ENCODE assay signal across 7 cellular contexts in the genomic region with DNA sequence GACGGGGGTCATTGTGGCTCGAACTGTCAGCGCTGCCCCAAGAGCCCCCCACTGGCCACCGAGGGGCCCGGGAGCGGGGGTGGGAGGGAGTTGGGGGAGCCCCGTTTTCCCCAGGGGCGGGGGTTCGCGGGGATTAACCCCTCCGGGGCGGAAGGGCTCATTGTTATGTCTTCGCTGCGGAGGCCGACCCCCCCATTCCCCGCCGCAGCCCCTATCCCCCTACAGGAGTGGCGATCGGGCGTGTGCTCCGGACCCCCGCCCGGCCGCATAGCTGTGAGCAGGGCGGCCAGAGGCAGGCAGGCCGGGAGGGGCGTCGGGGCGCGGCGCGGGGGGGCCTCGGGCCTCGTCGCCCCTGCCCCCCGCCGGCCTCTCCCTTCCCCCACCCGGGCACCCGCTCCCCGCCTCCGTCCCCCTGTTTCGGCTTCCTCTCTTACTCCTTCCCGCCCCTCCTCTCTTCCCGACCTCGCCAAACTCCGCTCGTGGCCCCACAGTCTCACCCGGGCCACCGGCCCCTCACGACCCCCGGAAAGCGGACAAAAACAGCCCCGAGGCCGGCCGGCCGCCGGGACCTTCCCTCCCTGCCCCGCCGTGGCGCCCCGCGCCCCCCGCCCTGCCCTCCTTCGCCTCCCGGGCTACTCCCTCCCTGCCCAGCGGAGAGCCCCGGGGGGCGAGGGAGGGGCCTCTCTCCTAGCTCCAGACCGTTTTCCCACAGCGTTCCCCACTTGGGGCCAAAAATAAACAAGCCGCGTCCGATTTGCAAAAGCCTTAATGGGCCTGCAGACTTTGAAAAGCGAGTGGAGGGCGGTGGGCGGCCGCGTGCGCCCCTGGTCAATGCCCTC. TPM values are rescaled to one million over a fixed set of nuclear protein-coding genes. Genes with fewer than 3 reads are reported as not detected.
DNase-seq lines count a peak whose midpoint lies in the region; ATAC-seq, FAIRE-seq and TF ChIP-seq lines count a peak whose summit lies in the region.

No MANE protein-coding gene starts in this region.

- no peak for TF ChIP-seq CTCF in bronchial epithelial cell (IDR thresholded peaks at IDR 0.05; ENCODE audit: insufficient read depth, low read length, severe bottlenecking)

- H3K27ac ChIP-seq in SJCRH30: peak overlapping the region; percentile 72

- H3K27me3 ChIP-seq in SJCRH30 (no peaks in the 10 kb centered on the region), bronchial epithelial cell (ENCODE audit: control insufficient read depth, insufficient read depth, low read length) (no peaks in the 10 kb centered on the region)

- no peaks in the 10 kb centered on the region for H3K9me3 ChIP-seq in SJCRH30 (replicated peaks)

- peak; percentile 5 for ATAC-seq in GM18502 (IDR thresholded peaks at IDR 0.05; ENCODE audit: poor library complexity, unreplicated experiment)
- peak; percentile 6 for ATAC-seq in HG02759 (IDR thresholded peaks at IDR 0.05; ENCODE audit: unreplicated experiment)

- H3K36me3 ChIP-seq in SJCRH30 (peaks cover 19% of the 10 kb centered on the region), bronchial epithelial cell (ENCODE audit: control insufficient read depth, insufficient read depth, low read length) (no peaks in the 10 kb centered on the region)

- no peak for FAIRE-seq in bronchial epithelial cell (lab: Jason Lieb, UNC)

- DNase-seq in SJCRH30 (peak; percentile 55 to 68), bronchial epithelial cell (ENCODE audit: low read depth) (no peak), islet precursor cell (peak; percentile 62), mucosa of gallbladder (ENCODE audit: low spot score) (no peak)
- peak; percentile 11 for DNase-seq in stimulated activated CD8-positive, alpha-beta memory T cell treated with anti-CD3 and anti-CD28 coated beads, Interleukin-15, amount 100 ng/mL, for 24 hours (ENCODE audit: low read depth)

- H3K4me1 ChIP-seq in SJCRH30: peaks cover 8% of the 10 kb centered on the region; the same call in 1 of the 2 replicates

- peak overlapping the region; percentile 84 for H3K4me3 ChIP-seq in SJCRH30
- peak overlapping the region; percentile 73 for H3K4me3 ChIP-seq in bronchial epithelial cell (ENCODE audit: low read depth, low read length)

RNA-seq across cellular contexts. Expression of gene UBE2E1, which starts 0.8 kb away (rescaled TPM):
- total RNA-seq in SJCRH30 (2014; rRNA removed; shearing (Covaris generic)): 169 and 182 TPM in 2 replicates
- total RNA-seq in bronchial epithelial cell: 85.4 and 124 TPM in 2 replicates
- 66.2 TPM for total RNA-seq in mucosa of gallbladder

Comparison
In these comparisons a context has a peak if more than half of its experiments do, and no peak if none do; other contexts are left out.
1. DNase-seq: peak in SJCRH30 (2 of 2), islet precursor cell (single experiment) and stimulated activated CD8-positive, alpha-beta memory T cell treated with anti-CD3 and anti-CD28 coated beads, Interleukin-15, amount 100 ng/mL, for 24 hours (single experiment); none in bronchial epithelial cell (single experiment) and mucosa of gallbladder (single experiment).